1 cellular context compared by ENCODE assay signal in the genomic region with DNA sequence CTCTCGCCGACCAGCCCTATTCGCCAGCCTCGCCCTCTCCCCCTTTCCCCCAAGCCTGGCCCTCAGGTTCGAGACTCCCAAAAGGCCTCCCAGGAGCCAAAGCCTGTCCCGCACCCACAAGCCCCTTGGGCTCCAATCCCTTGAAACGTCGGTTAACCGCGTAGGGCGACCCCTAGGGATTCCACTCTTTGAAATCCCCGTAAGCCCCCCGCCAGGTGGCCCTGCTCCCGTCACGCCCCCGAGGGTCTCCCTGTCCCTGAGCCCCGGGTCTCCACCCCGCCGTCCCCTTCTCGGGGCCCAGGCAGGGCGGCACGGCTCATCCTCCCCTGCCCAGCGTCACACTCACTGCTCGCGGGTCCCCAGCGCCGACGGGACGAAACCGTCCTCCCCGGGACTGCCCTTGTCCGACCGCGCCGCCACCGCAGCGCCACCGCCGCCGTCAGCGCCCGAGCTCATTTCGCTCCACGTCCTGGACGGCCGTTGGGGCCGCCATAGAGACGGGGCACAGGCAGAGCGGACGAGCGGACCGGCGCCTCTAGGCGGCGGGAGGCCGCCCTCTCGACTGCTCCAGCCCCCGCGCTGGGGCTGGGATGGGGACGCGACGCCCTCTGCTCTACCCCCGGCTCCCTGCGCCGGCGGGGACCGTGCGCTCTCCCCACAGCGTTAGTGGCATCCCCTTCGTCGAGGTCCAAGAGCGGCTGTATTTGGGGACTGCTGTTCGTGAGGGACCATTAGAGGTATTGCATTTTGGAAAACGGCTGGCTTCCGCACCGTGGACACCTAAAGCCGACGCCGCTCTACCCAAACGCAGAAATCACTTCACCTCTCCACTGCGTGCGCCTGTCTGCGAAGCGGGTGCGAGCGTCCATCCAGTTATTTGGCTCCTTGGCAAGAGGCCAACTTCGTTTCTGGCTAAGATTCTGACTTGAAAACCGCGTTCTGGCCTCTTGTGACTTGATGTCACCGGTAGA.
TF ChIP-seq lines count a peak whose summit lies in the region.

A gene (minus strand): TSS at position 510 of the 971 bp plus-strand sequence. CDS start 54 bp downstream, at position 456.

TF ChIP-seq in GM12878, 131 proteins besides CTCF, POLR2A, EP300 and RAD21 (continued from another document and continues in another):
- TF ChIP-seq, protein P1, sequence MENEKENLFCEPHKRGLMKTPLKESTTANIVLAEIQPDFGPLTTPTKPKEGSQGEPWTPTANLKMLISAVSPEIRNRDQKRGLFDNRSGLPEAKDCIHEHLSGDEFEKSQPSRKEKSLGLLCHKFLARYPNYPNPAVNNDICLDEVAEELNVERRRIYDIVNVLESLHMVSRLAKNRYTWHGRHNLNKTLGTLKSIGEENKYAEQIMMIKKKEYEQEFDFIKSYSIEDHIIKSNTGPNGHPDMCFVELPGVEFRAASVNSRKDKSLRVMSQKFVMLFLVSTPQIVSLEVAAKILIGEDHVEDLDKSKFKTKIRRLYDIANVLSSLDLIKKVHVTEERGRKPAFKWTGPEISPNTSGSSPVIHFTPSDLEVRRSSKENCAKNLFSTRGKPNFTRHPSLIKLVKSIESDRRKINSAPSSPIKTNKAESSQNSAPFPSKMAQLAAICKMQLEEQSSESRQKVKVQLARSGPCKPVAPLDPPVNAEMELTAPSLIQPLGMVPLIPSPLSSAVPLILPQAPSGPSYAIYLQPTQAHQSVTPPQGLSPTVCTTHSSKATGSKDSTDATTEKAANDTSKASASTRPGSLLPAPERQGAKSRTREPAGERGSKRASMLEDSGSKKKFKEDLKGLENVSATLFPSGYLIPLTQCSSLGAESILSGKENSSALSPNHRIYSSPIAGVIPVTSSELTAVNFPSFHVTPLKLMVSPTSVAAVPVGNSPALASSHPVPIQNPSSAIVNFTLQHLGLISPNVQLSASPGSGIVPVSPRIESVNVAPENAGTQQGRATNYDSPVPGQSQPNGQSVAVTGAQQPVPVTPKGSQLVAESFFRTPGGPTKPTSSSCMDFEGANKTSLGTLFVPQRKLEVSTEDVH (IDR thresholded peaks at IDR 0.05; ENCODE audit: low read depth, partially characterized antibody): no peak
- peak; percentile 84; the same call in 1 of the 2 replicates for TF ChIP-seq RB1 (IDR thresholded peaks at IDR 0.05; ENCODE audit: borderline replicate concordance)
- TF ChIP-seq, protein P2, sequence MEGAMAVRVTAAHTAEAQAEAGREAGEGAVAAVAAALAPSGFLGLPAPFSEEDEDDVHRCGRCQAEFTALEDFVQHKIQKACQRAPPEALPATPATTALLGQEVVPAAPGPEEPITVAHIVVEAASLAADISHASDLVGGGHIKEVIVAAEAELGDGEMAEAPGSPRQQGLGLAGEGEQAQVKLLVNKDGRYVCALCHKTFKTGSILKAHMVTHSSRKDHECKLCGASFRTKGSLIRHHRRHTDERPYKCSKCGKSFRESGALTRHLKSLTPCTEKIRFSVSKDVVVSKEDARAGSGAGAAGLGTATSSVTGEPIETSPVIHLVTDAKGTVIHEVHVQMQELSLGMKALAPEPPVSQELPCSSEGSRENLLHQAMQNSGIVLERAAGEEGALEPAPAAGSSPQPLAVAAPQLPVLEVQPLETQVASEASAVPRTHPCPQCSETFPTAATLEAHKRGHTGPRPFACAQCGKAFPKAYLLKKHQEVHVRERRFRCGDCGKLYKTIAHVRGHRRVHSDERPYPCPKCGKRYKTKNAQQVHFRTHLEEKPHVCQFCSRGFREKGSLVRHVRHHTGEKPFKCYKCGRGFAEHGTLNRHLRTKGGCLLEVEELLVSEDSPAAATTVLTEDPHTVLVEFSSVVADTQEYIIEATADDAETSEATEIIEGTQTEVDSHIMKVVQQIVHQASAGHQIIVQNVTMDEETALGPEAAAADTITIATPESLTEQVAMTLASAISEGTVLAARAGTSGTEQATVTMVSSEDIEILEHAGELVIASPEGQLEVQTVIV (IDR thresholded peaks at IDR 0.05; ENCODE audit: borderline replicate concordance, partially characterized antibody): no peak
- TF ChIP-seq KDM1A (IDR thresholded peaks at IDR 0.05; ENCODE audit: borderline replicate concordance): no peak
- TF ChIP-seq CREM (IDR thresholded peaks at IDR 0.05; ENCODE audit: low read depth): peak; percentile 38; the same call in 1 of the 2 replicates
- TF ChIP-seq YBX1 (IDR thresholded peaks at IDR 0.05): no peak
- no peak; the same call in 1 of the 2 replicates for TF ChIP-seq IRF4 (IDR thresholded peaks at IDR 0.05; ENCODE audit: low read depth, low read length)
- TF ChIP-seq MTA2 (IDR thresholded peaks at IDR 0.05; ENCODE audit: low read depth): no peak; the same call in 1 of the 2 replicates
- TF ChIP-seq, protein P3, sequence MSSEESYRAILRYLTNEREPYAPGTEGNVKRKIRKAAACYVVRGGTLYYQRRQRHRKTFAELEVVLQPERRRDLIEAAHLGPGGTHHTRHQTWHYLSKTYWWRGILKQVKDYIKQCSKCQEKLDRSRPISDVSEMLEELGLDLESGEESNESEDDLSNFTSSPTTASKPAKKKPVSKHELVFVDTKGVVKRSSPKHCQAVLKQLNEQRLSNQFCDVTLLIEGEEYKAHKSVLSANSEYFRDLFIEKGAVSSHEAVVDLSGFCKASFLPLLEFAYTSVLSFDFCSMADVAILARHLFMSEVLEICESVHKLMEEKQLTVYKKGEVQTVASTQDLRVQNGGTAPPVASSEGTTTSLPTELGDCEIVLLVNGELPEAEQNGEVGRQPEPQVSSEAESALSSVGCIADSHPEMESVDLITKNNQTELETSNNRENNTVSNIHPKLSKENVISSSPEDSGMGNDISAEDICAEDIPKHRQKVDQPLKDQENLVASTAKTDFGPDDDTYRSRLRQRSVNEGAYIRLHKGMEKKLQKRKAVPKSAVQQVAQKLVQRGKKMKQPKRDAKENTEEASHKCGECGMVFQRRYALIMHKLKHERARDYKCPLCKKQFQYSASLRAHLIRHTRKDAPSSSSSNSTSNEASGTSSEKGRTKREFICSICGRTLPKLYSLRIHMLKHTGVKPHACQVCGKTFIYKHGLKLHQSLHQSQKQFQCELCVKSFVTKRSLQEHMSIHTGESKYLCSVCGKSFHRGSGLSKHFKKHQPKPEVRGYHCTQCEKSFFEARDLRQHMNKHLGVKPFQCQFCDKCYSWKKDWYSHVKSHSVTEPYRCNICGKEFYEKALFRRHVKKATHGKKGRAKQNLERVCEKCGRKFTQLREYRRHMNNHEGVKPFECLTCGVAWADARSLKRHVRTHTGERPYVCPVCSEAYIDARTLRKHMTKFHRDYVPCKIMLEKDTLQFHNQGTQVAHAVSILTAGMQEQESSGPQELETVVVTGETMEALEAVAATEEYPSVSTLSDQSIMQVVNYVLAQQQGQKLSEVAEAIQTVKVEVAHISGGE (CRISPR knock-in tag; IDR thresholded peaks at IDR 0.05): 0 out of 2 replicates have a peak, but pooled peaks have one; percentile 12
- TF ChIP-seq POLR2AphosphoS2 (IDR thresholded peaks at IDR 0.05; ENCODE audit: low read depth, low read length): peak; percentile 79; the same call in 1 of the 2 replicates
- 0 out of 2 replicates have a peak, but pooled peaks have one; percentile 73 for TF ChIP-seq ASH2L (IDR thresholded peaks at IDR 0.05; ENCODE audit: borderline replicate concordance, low read depth)
- TF ChIP-seq EED (IDR thresholded peaks at IDR 0.05; ENCODE audit: low read depth): peak; percentile 32; the same call in 1 of the 2 replicates
- no peak for TF ChIP-seq NBN (IDR thresholded peaks at IDR 0.05)
- TF ChIP-seq, protein P4, sequence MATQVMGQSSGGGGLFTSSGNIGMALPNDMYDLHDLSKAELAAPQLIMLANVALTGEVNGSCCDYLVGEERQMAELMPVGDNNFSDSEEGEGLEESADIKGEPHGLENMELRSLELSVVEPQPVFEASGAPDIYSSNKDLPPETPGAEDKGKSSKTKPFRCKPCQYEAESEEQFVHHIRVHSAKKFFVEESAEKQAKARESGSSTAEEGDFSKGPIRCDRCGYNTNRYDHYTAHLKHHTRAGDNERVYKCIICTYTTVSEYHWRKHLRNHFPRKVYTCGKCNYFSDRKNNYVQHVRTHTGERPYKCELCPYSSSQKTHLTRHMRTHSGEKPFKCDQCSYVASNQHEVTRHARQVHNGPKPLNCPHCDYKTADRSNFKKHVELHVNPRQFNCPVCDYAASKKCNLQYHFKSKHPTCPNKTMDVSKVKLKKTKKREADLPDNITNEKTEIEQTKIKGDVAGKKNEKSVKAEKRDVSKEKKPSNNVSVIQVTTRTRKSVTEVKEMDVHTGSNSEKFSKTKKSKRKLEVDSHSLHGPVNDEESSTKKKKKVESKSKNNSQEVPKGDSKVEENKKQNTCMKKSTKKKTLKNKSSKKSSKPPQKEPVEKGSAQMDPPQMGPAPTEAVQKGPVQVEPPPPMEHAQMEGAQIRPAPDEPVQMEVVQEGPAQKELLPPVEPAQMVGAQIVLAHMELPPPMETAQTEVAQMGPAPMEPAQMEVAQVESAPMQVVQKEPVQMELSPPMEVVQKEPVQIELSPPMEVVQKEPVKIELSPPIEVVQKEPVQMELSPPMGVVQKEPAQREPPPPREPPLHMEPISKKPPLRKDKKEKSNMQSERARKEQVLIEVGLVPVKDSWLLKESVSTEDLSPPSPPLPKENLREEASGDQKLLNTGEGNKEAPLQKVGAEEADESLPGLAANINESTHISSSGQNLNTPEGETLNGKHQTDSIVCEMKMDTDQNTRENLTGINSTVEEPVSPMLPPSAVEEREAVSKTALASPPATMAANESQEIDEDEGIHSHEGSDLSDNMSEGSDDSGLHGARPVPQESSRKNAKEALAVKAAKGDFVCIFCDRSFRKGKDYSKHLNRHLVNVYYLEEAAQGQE (IDR thresholded peaks at IDR 0.05; ENCODE audit: low read depth, low read length): no peak
- TF ChIP-seq EZH2 (IDR thresholded peaks at IDR 0.05; ENCODE audit: borderline replicate concordance, control insufficient read depth, low read depth, low read length): no peak
- TF ChIP-seq KAT2A (conservative IDR thresholded peaks at IDR 0.05; ENCODE audit: control insufficient read depth, low read depth, low read length): no peak
- no peak for TF ChIP-seq CEBPB (IDR thresholded peaks at IDR 0.05; ENCODE audit: borderline replicate concordance in 1 of 2, low read depth in 2 of 2, low read length in 2 of 2)
- TF ChIP-seq TCF12 (IDR thresholded peaks at IDR 0.05; ENCODE audit: low read depth, low read length): peak; percentile 61; the same call in 1 of the 2 replicates
- TF ChIP-seq LARP7 (IDR thresholded peaks at IDR 0.05): peak; percentile 72
- TF ChIP-seq SP1 (IDR thresholded peaks at IDR 0.05; ENCODE audit: low read depth, low read length): peak; percentile 50
- no peak for TF ChIP-seq CBFB (IDR thresholded peaks at IDR 0.05; ENCODE audit: low read depth)
- TF ChIP-seq WRNIP1 (IDR thresholded peaks at IDR 0.05; ENCODE audit: borderline replicate concordance, low read depth, low read length): no peak
- TF ChIP-seq SMAD5 (IDR thresholded peaks at IDR 0.05; ENCODE audit: low read depth): peak; percentile 46; the same call in 1 of the 2 replicates
- TF ChIP-seq, protein P5, sequence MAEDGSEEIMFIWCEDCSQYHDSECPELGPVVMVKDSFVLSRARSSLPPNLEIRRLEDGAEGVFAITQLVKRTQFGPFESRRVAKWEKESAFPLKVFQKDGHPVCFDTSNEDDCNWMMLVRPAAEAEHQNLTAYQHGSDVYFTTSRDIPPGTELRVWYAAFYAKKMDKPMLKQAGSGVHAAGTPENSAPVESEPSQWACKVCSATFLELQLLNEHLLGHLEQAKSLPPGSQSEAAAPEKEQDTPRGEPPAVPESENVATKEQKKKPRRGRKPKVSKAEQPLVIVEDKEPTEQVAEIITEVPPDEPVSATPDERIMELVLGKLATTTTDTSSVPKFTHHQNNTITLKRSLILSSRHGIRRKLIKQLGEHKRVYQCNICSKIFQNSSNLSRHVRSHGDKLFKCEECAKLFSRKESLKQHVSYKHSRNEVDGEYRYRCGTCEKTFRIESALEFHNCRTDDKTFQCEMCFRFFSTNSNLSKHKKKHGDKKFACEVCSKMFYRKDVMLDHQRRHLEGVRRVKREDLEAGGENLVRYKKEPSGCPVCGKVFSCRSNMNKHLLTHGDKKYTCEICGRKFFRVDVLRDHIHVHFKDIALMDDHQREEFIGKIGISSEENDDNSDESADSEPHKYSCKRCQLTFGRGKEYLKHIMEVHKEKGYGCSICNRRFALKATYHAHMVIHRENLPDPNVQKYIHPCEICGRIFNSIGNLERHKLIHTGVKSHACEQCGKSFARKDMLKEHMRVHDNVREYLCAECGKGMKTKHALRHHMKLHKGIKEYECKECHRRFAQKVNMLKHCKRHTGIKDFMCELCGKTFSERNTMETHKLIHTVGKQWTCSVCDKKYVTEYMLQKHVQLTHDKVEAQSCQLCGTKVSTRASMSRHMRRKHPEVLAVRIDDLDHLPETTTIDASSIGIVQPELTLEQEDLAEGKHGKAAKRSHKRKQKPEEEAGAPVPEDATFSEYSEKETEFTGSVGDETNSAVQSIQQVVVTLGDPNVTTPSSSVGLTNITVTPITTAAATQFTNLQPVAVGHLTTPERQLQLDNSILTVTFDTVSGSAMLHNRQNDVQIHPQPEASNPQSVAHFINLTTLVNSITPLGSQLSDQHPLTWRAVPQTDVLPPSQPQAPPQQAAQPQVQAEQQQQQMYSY (CRISPR knock-in tag; IDR thresholded peaks at IDR 0.05): no peak
- peak; percentile 70; the same call in 1 of the 2 replicates for TF ChIP-seq CHD2 (IDR thresholded peaks at IDR 0.05; ENCODE audit: borderline replicate concordance, low read depth, low read length)
- TF ChIP-seq ZNF384 (IDR thresholded peaks at IDR 0.05; ENCODE audit: borderline replicate concordance, low read depth, low read length): no peak
- TF ChIP-seq, protein P6, sequence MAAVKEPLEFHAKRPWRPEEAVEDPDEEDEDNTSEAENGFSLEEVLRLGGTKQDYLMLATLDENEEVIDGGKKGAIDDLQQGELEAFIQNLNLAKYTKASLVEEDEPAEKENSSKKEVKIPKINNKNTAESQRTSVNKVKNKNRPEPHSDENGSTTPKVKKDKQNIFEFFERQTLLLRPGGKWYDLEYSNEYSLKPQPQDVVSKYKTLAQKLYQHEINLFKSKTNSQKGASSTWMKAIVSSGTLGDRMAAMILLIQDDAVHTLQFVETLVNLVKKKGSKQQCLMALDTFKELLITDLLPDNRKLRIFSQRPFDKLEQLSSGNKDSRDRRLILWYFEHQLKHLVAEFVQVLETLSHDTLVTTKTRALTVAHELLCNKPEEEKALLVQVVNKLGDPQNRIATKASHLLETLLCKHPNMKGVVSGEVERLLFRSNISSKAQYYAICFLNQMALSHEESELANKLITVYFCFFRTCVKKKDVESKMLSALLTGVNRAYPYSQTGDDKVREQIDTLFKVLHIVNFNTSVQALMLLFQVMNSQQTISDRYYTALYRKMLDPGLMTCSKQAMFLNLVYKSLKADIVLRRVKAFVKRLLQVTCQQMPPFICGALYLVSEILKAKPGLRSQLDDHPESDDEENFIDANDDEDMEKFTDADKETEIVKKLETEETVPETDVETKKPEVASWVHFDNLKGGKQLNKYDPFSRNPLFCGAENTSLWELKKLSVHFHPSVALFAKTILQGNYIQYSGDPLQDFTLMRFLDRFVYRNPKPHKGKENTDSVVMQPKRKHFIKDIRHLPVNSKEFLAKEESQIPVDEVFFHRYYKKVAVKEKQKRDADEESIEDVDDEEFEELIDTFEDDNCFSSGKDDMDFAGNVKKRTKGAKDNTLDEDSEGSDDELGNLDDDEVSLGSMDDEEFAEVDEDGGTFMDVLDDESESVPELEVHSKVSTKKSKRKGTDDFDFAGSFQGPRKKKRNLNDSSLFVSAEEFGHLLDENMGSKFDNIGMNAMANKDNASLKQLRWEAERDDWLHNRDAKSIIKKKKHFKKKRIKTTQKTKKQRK (IDR thresholded peaks at IDR 0.05; ENCODE audit: low read depth, low read length): no peak
- TF ChIP-seq, protein P7, sequence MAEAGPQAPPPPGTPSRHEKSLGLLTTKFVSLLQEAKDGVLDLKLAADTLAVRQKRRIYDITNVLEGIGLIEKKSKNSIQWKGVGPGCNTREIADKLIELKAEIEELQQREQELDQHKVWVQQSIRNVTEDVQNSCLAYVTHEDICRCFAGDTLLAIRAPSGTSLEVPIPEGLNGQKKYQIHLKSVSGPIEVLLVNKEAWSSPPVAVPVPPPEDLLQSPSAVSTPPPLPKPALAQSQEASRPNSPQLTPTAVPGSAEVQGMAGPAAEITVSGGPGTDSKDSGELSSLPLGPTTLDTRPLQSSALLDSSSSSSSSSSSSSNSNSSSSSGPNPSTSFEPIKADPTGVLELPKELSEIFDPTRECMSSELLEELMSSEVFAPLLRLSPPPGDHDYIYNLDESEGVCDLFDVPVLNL (IDR thresholded peaks at IDR 0.05; ENCODE audit: low read depth, low read length): no peak
